Comparison of ENCODE assay signal across 29 cellular contexts in genomic region chrX:107739541-107739940, GRCh38. TPM values are rescaled to one million over a fixed set of nuclear protein-coding genes. Genes with fewer than 3 reads are reported as not detected.
DNase-seq lines count a peak whose midpoint lies in the region; ATAC-seq, FAIRE-seq and TF ChIP-seq lines count a peak whose summit lies in the region.
"Had no signal": no experiment of that assay in that cellular context is flagged by ENCODE, and none has a peak within 500 bp of the region (broad histone marks: within the 10 kb centered on the region; RNA-seq: fewer than 3 reads in every experiment).

No MANE protein-coding gene starts in this region.

- H3K27me3 Mint-ChIP-seq in CD4-positive, alpha-beta T cell: peaks cover 7% of the 10 kb centered on the region
- H3K27me3 Mint-ChIP-seq in brain: peaks cover 15% of the 10 kb centered on the region
- H3K27me3 Mint-ChIP-seq: activated T-cell treated with anti-CD3 and anti-CD28 coated beads, Interleukin-2, amount 50 U/mL, for 24 hours; stimulated activated naive CD8-positive, alpha-beta T cell treated with anti-CD3 and anti-CD28 coated beads, Interleukin-15, amount 100 ng/mL, for 72 hours had no signal

- TF ChIP-seq RAD21 in SK-N-SH (IDR thresholded peaks at IDR 0.05; ENCODE audit: low read length): no peak

- no peak for ATAC-seq in CD4-positive, alpha-beta T cell (ENCODE audit: poor library complexity)
- ATAC-seq in lower lobe of right lung: no peak
- ATAC-seq in stimulated activated effector memory CD8-positive, alpha-beta T cell treated with anti-CD3 and anti-CD28 coated beads, Interleukin-12 subunit alpha, Interleukin-12 subunit beta, amount 100 ng/mL, for 72 hours: no peak
- no peak for ATAC-seq in left lobe of liver
- ATAC-seq: A549; stimulated activated naive CD8-positive, alpha-beta T cell treated with anti-CD3 and anti-CD28 coated beads, Interleukin-15, amount 100 ng/mL, for 72 hours had no signal

- no peaks in the 10 kb centered on the region for H3K79me2 ChIP-seq in SK-N-SH (ENCODE audit: insufficient read depth)

- TF ChIP-seq POLR2A in GM12892 (IDR thresholded peaks at IDR 0.05; ENCODE audit: low read depth, low read length): no peak

- CTCF ChIA-PET in CD4-positive, alpha-beta T cell (lab: Charles Lee): interaction anchor here (5.3 kb wide), 1 partner anchor 66 kb away, joined by 29 read pairs; no protein-coding TSS in a partner anchor
- CTCF ChIA-PET in SK-N-SH (lab: Yijun Ruan, JAX): interaction anchor here (1.6 kb wide), 1 partner anchor 38 kb away, joined by 4 read pairs; the partner anchor contains the start of gene NCBP2L

- H3K9me2 ChIP-seq in SK-N-SH: no peaks in the 10 kb centered on the region

- H3K9me3 Mint-ChIP-seq in CD4-positive, alpha-beta T cell: no peaks in the 10 kb centered on the region
- H3K9me3 Mint-ChIP-seq in brain: peaks cover 0 to 2% (median 0%) of the 10 kb centered on the region in 5 experiments
- H3K9me3 Mint-ChIP-seq in stimulated activated effector memory CD8-positive, alpha-beta T cell treated with anti-CD3 and anti-CD28 coated beads, Interleukin-12 subunit alpha, Interleukin-12 subunit beta, amount 100 ng/mL, for 72 hours: no peaks in the 10 kb centered on the region
- H3K9me3 Mint-ChIP-seq: activated T-cell treated with anti-CD3 and anti-CD28 coated beads, Interleukin-2, amount 50 U/mL, for 24 hours; stimulated activated naive CD8-positive, alpha-beta T cell treated with anti-CD3 and anti-CD28 coated beads, Interleukin-15, amount 100 ng/mL, for 72 hours; T-helper 1 cell treated with Interleukin-12 subunit alpha and Interleukin-12 subunit beta and Interleukin-4 antibody, amounts not matched to agents 30 μg/mL and 1 μg/mL, for 36 hours had no signal

- no peaks in the 10 kb centered on the region for H3K27me3 ChIP-seq in CD4-positive, alpha-beta T cell (ENCODE audit: control insufficient read depth, insufficient read depth, low read length)
- H3K27me3 ChIP-seq in lower lobe of right lung (ENCODE audit: low read depth): no peaks in the 10 kb centered on the region
- peaks cover 48% of the 10 kb centered on the region; the same call in 1 of the 2 replicates for H3K27me3 ChIP-seq in SK-N-SH (ENCODE audit: insufficient read depth)
- H3K27me3 ChIP-seq: Peyer's patch, SJSA1 had no signal

- TF ChIP-seq CTCF in CD4-positive, alpha-beta T cell (IDR thresholded peaks at IDR 0.05): no peak
- TF ChIP-seq CTCF in brain (conservative IDR thresholded peaks at IDR 0.05) (no peak), lower lobe of right lung (IDR thresholded peaks at IDR 0.05) (no peak), SK-N-SH (IDR thresholded peaks at IDR 0.05) (no peak)

- H3K4me1 ChIP-seq in lower lobe of right lung: peaks cover 26% of the 10 kb centered on the region
- peaks cover 0 to 11% of the 10 kb centered on the region in 2 experiments; a peak in 1 of 4 replicates for H3K4me1 ChIP-seq in SK-N-SH (ENCODE audit: control insufficient read depth in 1 of 2, insufficient read depth in 2 of 2, low read depth in 1 of 2, low read length in 1 of 2)
- H3K4me1 ChIP-seq: Caco-2 had no signal

- H3K4me1 Mint-ChIP-seq in CD4-positive, alpha-beta T cell (ENCODE audit: low read depth): peaks cover 45% of the 10 kb centered on the region
- peaks cover 47% of the 10 kb centered on the region for H3K4me1 Mint-ChIP-seq in brain
- peaks cover 32% of the 10 kb centered on the region for H3K4me1 Mint-ChIP-seq in stimulated activated effector memory CD8-positive, alpha-beta T cell treated with anti-CD3 and anti-CD28 coated beads, Interleukin-12 subunit alpha, Interleukin-12 subunit beta, amount 100 ng/mL, for 72 hours

- H3K36me3 Mint-ChIP-seq in CD4-positive, alpha-beta T cell (ENCODE audit: low read depth): peaks cover 13% of the 10 kb centered on the region
- H3K36me3 Mint-ChIP-seq in brain: no peaks in the 10 kb centered on the region
- H3K36me3 Mint-ChIP-seq in stimulated activated effector memory CD8-positive, alpha-beta T cell treated with anti-CD3 and anti-CD28 coated beads, Interleukin-12 subunit alpha, Interleukin-12 subunit beta, amount 100 ng/mL, for 72 hours: peaks cover 8% of the 10 kb centered on the region

- POLR2A ChIA-PET in CD4-positive, alpha-beta T cell (lab: Charles Lee): interaction anchor here (1.3 to 5.4 kb wide), 4 partner anchors 23 to 71 kb away, joined by 3 to 96 read pairs (median 41); no protein-coding TSS in a partner anchor
- POLR2A ChIA-PET in SK-N-SH (lab: Yijun Ruan, JAX): no interaction called here

- H4K20me1 ChIP-seq in SK-N-SH (ENCODE audit: insufficient read depth): no peaks in the 10 kb centered on the region

- H3K9ac ChIP-seq in SK-N-SH: no peak overlapping the region

- TF ChIP-seq EP300 in SK-N-SH (IDR thresholded peaks at IDR 0.05; ENCODE audit: borderline replicate concordance in 1 of 2, low read depth in 1 of 2, low read length in 1 of 2): no peak

- H3K27ac Mint-ChIP-seq in CD4-positive, alpha-beta T cell: peak overlapping the region; percentile 98
- peak overlapping the region in 3 of 5 experiments; percentile 47 to 98 (median 84) for H3K27ac Mint-ChIP-seq in brain
- peak overlapping the region; percentile 99 for H3K27ac Mint-ChIP-seq in stimulated activated effector memory CD8-positive, alpha-beta T cell treated with anti-CD3 and anti-CD28 coated beads, Interleukin-12 subunit alpha, Interleukin-12 subunit beta, amount 100 ng/mL, for 72 hours
- H3K27ac Mint-ChIP-seq: activated T-cell treated with anti-CD3 and anti-CD28 coated beads, Interleukin-2, amount 50 U/mL, for 24 hours; stimulated activated naive CD8-positive, alpha-beta T cell treated with anti-CD3 and anti-CD28 coated beads, Interleukin-15, amount 100 ng/mL, for 72 hours; T-helper 1 cell treated with Interleukin-12 subunit alpha and Interleukin-12 subunit beta and Interleukin-4 antibody, amounts not matched to agents 30 μg/mL and 1 μg/mL, for 36 hours had no signal

- no peak overlapping the region for H3K4me3 Mint-ChIP-seq in CD4-positive, alpha-beta T cell
- H3K4me3 Mint-ChIP-seq in brain: no peak overlapping the region
- H3K4me3 Mint-ChIP-seq in stimulated activated effector memory CD8-positive, alpha-beta T cell treated with anti-CD3 and anti-CD28 coated beads, Interleukin-12 subunit alpha, Interleukin-12 subunit beta, amount 100 ng/mL, for 72 hours: no peak overlapping the region
- H3K4me3 Mint-ChIP-seq: activated T-cell treated with anti-CD3 and anti-CD28 coated beads, Interleukin-2, amount 50 U/mL, for 24 hours; stimulated activated naive CD8-positive, alpha-beta T cell treated with anti-CD3 and anti-CD28 coated beads, Interleukin-15, amount 100 ng/mL, for 72 hours; T-helper 1 cell treated with Interleukin-12 subunit alpha and Interleukin-12 subunit beta and Interleukin-4 antibody, amounts not matched to agents 30 μg/mL and 1 μg/mL, for 36 hours had no signal

- WGBS in SK-N-SH (ENCODE audit: low lambda C conversion rate): 27% methylated on average over 3 of the region's 3 CpGs

- no peak for FAIRE-seq in GM12892 (lab: Jason Lieb, UNC)
- FAIRE-seq: A549, endometrium, urothelium cell line had no signal

- no peak overlapping the region for H3K4me2 ChIP-seq in SK-N-SH
- H3K4me2 ChIP-seq: A549 had no signal

- DNase-seq in CD4-positive, alpha-beta T cell: no peak
- DNase-seq in lower lobe of right lung (no peak), SK-N-SH (no peak), left lobe of liver (ENCODE audit: low spot score) (no peak), GM12892 (ENCODE audit: insufficient read length) (no peak)
- no peak for DNase-seq in stimulated activated effector memory CD8-positive, alpha-beta T cell treated with anti-CD3 and anti-CD28 coated beads, Interleukin-12 subunit alpha, Interleukin-12 subunit beta, amount 100 ng/mL, for 72 hours (ENCODE audit: low spot score in 2 of 2)
- DNase-seq in stimulated activated CD4-positive, alpha-beta T cell treated with anti-CD3 and anti-CD28 coated beads, Interleukin-12 subunit alpha, Interleukin-12 subunit beta, amount 100 ng/mL, for 4 hours: no peak
- DNase-seq: activated CD4-positive, alpha-beta T cell treated with anti-CD3 and anti-CD28 coated beads for 4 hours; activated CD8-positive, alpha-beta memory T cell treated with anti-CD3 and anti-CD28 coated beads for 24 hours; activated naive CD4-positive, alpha-beta T cell treated with Interleukin-2 at 50 U/mL for 16 hours; activated T-cell treated with anti-CD3 and anti-CD28 coated beads, Interleukin-2, amount 50 U/mL, for 24 hours; Caco-2; DMS79; H7; NCI-H1694 treated with DMSO at 0.1 percent for 48 hours; NCI-H2171 treated with DMSO at 0.1 percent for 48 hours; NCI-H524; Peyer's patch; stimulated activated naive CD8-positive, alpha-beta T cell treated with anti-CD3 and anti-CD28 coated beads, Interleukin-15, amount 100 ng/mL, for 72 hours had no signal

- H3K36me3 ChIP-seq in lower lobe of right lung (no peaks in the 10 kb centered on the region), SK-N-SH (replicated peaks in 1 of 2; ENCODE audit: control insufficient read depth in 1 of 2, insufficient read depth in 2 of 2, low read length in 1 of 2) (no peaks in the 10 kb centered on the region)
- H3K36me3 ChIP-seq: Peyer's patch, SJSA1 had no signal

- H3K27ac ChIP-seq in CD4-positive, alpha-beta T cell (ENCODE audit: low read depth, low read length): no peak overlapping the region
- H3K27ac ChIP-seq in lower lobe of right lung (peak overlapping the region; percentile 89), SK-N-SH (ENCODE audit: low read depth in 2 of 2, low read length in 1 of 2) (no peak overlapping the region)
- H3K27ac ChIP-seq: A549, SJSA1 had no signal

- intact Hi-C loops in CD4-positive, alpha-beta T cell (cut with DNase I, micrococcal nuclease): loop anchor here in 1 of 2 experiments (2.0 kb wide), 1 partner anchor 19 kb away; no protein-coding TSS in a partner anchor
- intact Hi-C loops in lower lobe of right lung (cut with DNase I): no loop called here

- H3F3A ChIP-seq in SK-N-SH (replicated peaks; ENCODE audit: insufficient read depth): no peaks in the 10 kb centered on the region

- H3K9me3 ChIP-seq in CD4-positive, alpha-beta T cell (ENCODE audit: control insufficient read depth, low read length): no peaks in the 10 kb centered on the region
- H3K9me3 ChIP-seq in lower lobe of right lung (no peaks in the 10 kb centered on the region), SK-N-SH (no peaks in the 10 kb centered on the region)
- H3K9me3 ChIP-seq: A549, Caco-2, Peyer's patch, SJSA1 had no signal

- no peak overlapping the region for H2AFZ ChIP-seq in SK-N-SH (ENCODE audit: low read depth)

- H3K4me3 ChIP-seq in lower lobe of right lung (no peak overlapping the region), SK-N-SH (ENCODE audit: low read depth in 2 of 2, low read length in 1 of 2) (no peak overlapping the region)
- H3K4me3 ChIP-seq: A549, Peyer's patch, SJSA1 had no signal

RNA-seq across cellular contexts. Expression of gene TSC22D3, which starts 36.0 kb away (rescaled TPM):
- total RNA-seq in CD4-positive, alpha-beta T cell: 1,000 to 10,000 TPM; 3,132 to 3,144 TPM
- polyA plus RNA-seq in brain (ENCODE audit: insufficient read depth, low read depth, low replicate concordance) (44.9 TPM), SK-N-SH (2012; rRNA removed) (9.2 and 10.4 TPM in 2 replicates)
- total RNA-seq in lower lobe of right lung (350 TPM), left lobe of liver (139 TPM)
- polyA plus RNA-seq in SK-N-SH (2012; cell fraction: cytosol; rRNA removed): 8.4 and 9.8 TPM in 2 replicates
- 14.6 and 18.5 TPM in 2 replicates for polyA plus RNA-seq in SK-N-SH (2012; cell fraction: nucleus; rRNA removed)
- polyA plus RNA-seq in GM12892 (2012; ENCODE audit: missing spikeins): 31.8 TPM

RNA-seq across cellular contexts. Expression of gene NCBP2L, which starts 38.0 kb away (rescaled TPM):
- not detected for total RNA-seq in CD4-positive, alpha-beta T cell
- polyA plus RNA-seq in brain (ENCODE audit: insufficient read depth, low read depth, low replicate concordance) (not detected), SK-N-SH (2012; rRNA removed) (not detected in 2 replicates)
- total RNA-seq in lower lobe of right lung (not detected), left lobe of liver (not detected)
- polyA plus RNA-seq in SK-N-SH (2012; cell fraction: cytosol; rRNA removed): not detected in 2 replicates
- not detected in 2 replicates for polyA plus RNA-seq in SK-N-SH (2012; cell fraction: nucleus; rRNA removed)
- polyA plus RNA-seq in GM12892 (2012; ENCODE audit: missing spikeins): not detected
- total RNA-seq: bronchial epithelial cell, Caco-2, fibroblast of lung, glomerular endothelial cell, H7, kidney epithelial cell, Peyer's patch, SJSA1 had no signal
- polyA plus RNA-seq: A549, fibroblast of lung had no signal
